1 cellular context compared by ENCODE assay signal in the genomic region with DNA sequence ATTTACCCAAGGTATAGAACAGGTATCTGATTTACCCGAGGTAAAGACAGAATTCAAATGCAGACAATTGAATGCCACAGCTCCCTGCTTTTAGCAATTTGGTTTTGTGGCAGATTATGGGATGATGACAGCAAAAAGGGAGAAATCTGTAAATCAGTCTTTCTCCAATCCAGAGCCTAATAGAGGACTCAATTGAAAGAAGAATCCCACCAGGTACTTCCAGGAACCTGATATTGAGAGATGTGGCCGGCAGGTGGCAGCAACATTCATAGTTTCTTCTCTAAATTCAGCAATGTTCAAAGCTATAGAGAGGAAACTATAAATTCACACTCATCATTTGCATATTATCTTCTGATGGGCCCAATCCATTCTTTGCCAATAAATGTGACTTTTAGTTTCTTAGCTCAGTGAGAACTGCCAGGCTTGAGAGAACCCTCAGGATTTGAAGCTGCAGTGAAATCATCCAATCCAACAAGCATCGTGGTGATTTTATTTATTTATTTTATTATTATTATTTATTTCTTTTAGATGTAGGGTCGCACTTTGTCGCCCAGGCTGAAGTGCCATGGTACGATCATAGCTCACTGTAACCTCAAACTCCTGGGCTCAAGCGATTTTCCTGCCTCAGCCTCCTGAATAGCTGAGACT.
TF ChIP-seq lines count a peak whose summit lies in the region.

No MANE protein-coding gene starts in this region.

TF ChIP-seq in H1, 55 proteins besides CTCF, POLR2A, EP300 and RAD21:
- TF ChIP-seq E2F6 (IDR thresholded peaks at IDR 0.05): no peak
- no peak for TF ChIP-seq CBX8 (IDR thresholded peaks at IDR 0.05; ENCODE audit: borderline replicate concordance, low read depth, low read length)
- TF ChIP-seq, protein P1, sequence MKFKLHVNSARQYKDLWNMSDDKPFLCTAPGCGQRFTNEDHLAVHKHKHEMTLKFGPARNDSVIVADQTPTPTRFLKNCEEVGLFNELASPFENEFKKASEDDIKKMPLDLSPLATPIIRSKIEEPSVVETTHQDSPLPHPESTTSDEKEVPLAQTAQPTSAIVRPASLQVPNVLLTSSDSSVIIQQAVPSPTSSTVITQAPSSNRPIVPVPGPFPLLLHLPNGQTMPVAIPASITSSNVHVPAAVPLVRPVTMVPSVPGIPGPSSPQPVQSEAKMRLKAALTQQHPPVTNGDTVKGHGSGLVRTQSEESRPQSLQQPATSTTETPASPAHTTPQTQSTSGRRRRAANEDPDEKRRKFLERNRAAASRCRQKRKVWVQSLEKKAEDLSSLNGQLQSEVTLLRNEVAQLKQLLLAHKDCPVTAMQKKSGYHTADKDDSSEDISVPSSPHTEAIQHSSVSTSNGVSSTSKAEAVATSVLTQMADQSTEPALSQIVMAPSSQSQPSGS (IDR thresholded peaks at IDR 0.05; ENCODE audit: low read length): no peak
- TF ChIP-seq BCL11A (IDR thresholded peaks at IDR 0.05; ENCODE audit: low read depth in 2 of 2, low read length in 2 of 2): no peak
- TF ChIP-seq CTBP2 (IDR thresholded peaks at IDR 0.05; ENCODE audit: borderline replicate concordance, insufficient read depth, insufficient read length, low read length): no peak
- no peak for TF ChIP-seq CREB1 (IDR thresholded peaks at IDR 0.05)
- no peak for TF ChIP-seq CHD1 (IDR thresholded peaks at IDR 0.05; ENCODE audit: low read depth, low read length)
- no peak for TF ChIP-seq SIX5 (IDR thresholded peaks at IDR 0.05; ENCODE audit: low read depth, low read length)
- no peak for TF ChIP-seq SP4 (IDR thresholded peaks at IDR 0.05; ENCODE audit: low read length)
- no peak for TF ChIP-seq CEBPB (IDR thresholded peaks at IDR 0.05; ENCODE audit: low read depth, low read length)
- TF ChIP-seq SUZ12 (IDR thresholded peaks at IDR 0.05; ENCODE audit: low read length): no peak
- no peak for TF ChIP-seq SP1 (IDR thresholded peaks at IDR 0.05; ENCODE audit: low read depth, low read length)
- no peak for TF ChIP-seq CHD2 (IDR thresholded peaks at IDR 0.05; ENCODE audit: low read length)
- no peak for TF ChIP-seq SP2 (IDR thresholded peaks at IDR 0.05; ENCODE audit: low read length)
- no peak for TF ChIP-seq ZNF274 (IDR thresholded peaks at IDR 0.05; ENCODE audit: borderline replicate concordance, extremely low read depth, low read length)
- no peak for TF ChIP-seq EGR1 (IDR thresholded peaks at IDR 0.05; ENCODE audit: borderline replicate concordance, low read depth, low read length)
- TF ChIP-seq GABPA (IDR thresholded peaks at IDR 0.05; ENCODE audit: borderline replicate concordance, insufficient read depth, low read length): no peak
- no peak for TF ChIP-seq FOSL1 (IDR thresholded peaks at IDR 0.05; ENCODE audit: insufficient read depth, low read depth, low read length)
- no peak for TF ChIP-seq USF2 (IDR thresholded peaks at IDR 0.05; ENCODE audit: low read length)
